8 cellular contexts compared by ENCODE assay signal in the genomic region with DNA sequence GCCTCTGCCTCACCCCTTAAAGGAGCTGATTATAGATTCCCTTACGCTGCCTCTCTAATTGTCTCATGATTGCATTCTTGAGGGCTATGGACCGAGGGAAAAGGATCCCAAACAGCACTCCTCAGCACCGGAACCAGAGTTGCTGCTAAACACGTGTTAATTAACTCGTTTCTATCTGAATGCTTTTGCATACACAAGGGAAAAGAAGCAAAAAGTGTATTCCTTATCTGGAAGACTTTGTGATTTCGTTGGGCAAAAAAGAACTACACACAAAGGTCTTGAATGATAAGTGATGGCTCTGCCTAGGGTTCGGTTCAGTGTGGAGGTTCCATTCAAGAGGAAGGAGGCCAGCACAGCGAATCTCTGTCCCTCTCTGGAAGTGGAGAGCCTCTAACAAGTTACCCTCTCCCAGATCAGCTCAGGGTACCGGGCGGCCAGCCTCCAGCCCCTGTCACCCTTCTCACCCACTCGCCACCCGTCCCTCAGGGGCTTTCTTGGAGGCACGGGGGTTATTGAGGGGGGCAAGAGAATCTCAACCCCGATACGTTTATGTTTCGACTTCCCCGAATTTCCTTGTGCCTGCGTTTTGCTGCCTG. TPM values are rescaled to one million over a fixed set of nuclear protein-coding genes. Genes with fewer than 3 reads are reported as not detected.
DNase-seq lines count a peak whose midpoint lies in the region; ATAC-seq and FAIRE-seq lines count a peak whose summit lies in the region.

No MANE protein-coding gene starts in this region.

- H3K27me3 ChIP-seq in ectodermal cell (ENCODE audit: control insufficient read depth, insufficient read depth, low read length, poor library complexity, severe bottlenecking) = peaks cover 39% of the 10 kb centered on the region
- H3K27me3 ChIP-seq in naive thymus-derived CD4-positive, alpha-beta T cell (ENCODE audit: control insufficient read depth in 2 of 2, insufficient read depth in 2 of 2, low read length in 2 of 2) = no peaks in the 10 kb centered on the region

- ATAC-seq in activated CD8-positive, alpha-beta memory T cell treated with anti-CD3 and anti-CD28 coated beads, Interleukin-2, amount 10 ng/mL, durations not matched to agents 7 days and 5 days = no peak
- ATAC-seq in naive thymus-derived CD4-positive, alpha-beta T cell = no peak

- H3K4me3 ChIP-seq in ectodermal cell (ENCODE audit: insufficient read depth, low read depth, low read length) = peak overlapping the region; percentile 80
- peak overlapping the region; percentile 78 for H3K4me3 ChIP-seq in naive thymus-derived CD4-positive, alpha-beta T cell (ENCODE audit: low read length)

- peak overlapping the region; percentile 97 for H3K27ac Mint-ChIP-seq in activated CD8-positive, alpha-beta memory T cell treated with anti-CD3 and anti-CD28 coated beads, Interleukin-2, amount 10 ng/mL, durations not matched to agents 7 days and 5 days
- H3K27ac Mint-ChIP-seq in naive thymus-derived CD4-positive, alpha-beta T cell = peak overlapping the region; percentile 86 to 96 (median 93)

- H3K27me3 Mint-ChIP-seq in activated CD8-positive, alpha-beta memory T cell treated with anti-CD3 and anti-CD28 coated beads, Interleukin-2, amount 10 ng/mL, durations not matched to agents 7 days and 5 days = no peaks in the 10 kb centered on the region
- no peaks in the 10 kb centered on the region for H3K27me3 Mint-ChIP-seq in naive thymus-derived CD4-positive, alpha-beta T cell

- peak overlapping the region; percentile 91 for H3K4me3 Mint-ChIP-seq in activated CD8-positive, alpha-beta memory T cell treated with anti-CD3 and anti-CD28 coated beads, Interleukin-2, amount 10 ng/mL, durations not matched to agents 7 days and 5 days
- H3K4me3 Mint-ChIP-seq in naive thymus-derived CD4-positive, alpha-beta T cell = peak overlapping the region; percentile 91 to 99 (median 94)

- whole genome bisulfite sequencing in ectodermal cell, 2 experiments = 19 to 20% methylated on average over 18 of the region's 18 CpGs

- H3K9me3 ChIP-seq in ectodermal cell (ENCODE audit: control insufficient read depth, low read length) = no peaks in the 10 kb centered on the region
- no peaks in the 10 kb centered on the region for H3K9me3 ChIP-seq in naive thymus-derived CD4-positive, alpha-beta T cell (ENCODE audit: control insufficient read depth in 2 of 3, low read length in 3 of 3)

- H3K9me3 Mint-ChIP-seq in activated CD8-positive, alpha-beta memory T cell treated with anti-CD3 and anti-CD28 coated beads, Interleukin-2, amount 10 ng/mL, durations not matched to agents 7 days and 5 days (ENCODE audit: low read depth) = no peaks in the 10 kb centered on the region
- peaks cover 0 to 1% (median 0%) of the 10 kb centered on the region in 11 donors for H3K9me3 Mint-ChIP-seq in naive thymus-derived CD4-positive, alpha-beta T cell

- H3K4me1 Mint-ChIP-seq in activated CD8-positive, alpha-beta memory T cell treated with anti-CD3 and anti-CD28 coated beads, Interleukin-2, amount 10 ng/mL, durations not matched to agents 7 days and 5 days = peaks cover 34% of the 10 kb centered on the region
- H3K4me1 Mint-ChIP-seq in naive thymus-derived CD4-positive, alpha-beta T cell = peaks cover 25 to 38% (median 36%) of the 10 kb centered on the region in 7 donors

- no peak for DNase-seq in activated CD8-positive, alpha-beta memory T cell treated with anti-CD3 and anti-CD28 coated beads, Interleukin-2, amount 10 ng/mL, durations not matched to agents 7 days and 5 days
- no peak for DNase-seq in activated CD8-positive, alpha-beta memory T cell treated with anti-CD3 and anti-CD28 coated beads, Interleukin-2, amount 50 U/mL, for 4 hours
- DNase-seq in RPMI8226 (peak; percentile 16), NCI-H1694 (lab: John Stamatoyannopoulos, UW) (no peak), KG1 (lab: John Stamatoyannopoulos, UW) (no peak), HTR-8/SVneo (ENCODE audit: insufficient read length, low spot score) (no peak)
- DNase-seq in naive thymus-derived CD4-positive, alpha-beta T cell = peak in 2 of 9 donors; percentile 26 to 37

- FAIRE-seq in HTR-8/SVneo (lab: Jason Lieb, UNC) = no peak

- CTCF ChIA-PET in activated CD8-positive, alpha-beta memory T cell treated with anti-CD3 and anti-CD28 coated beads, Interleukin-2, amount 10 ng/mL, durations not matched to agents 7 days and 5 days (lab: Charles Lee) = interaction anchor here (0.7 to 1.4 kb wide), 13 partner anchors 9 to 96 kb away, joined by 3 to 5 read pairs (median 3); a partner anchor contains a TSS
- CTCF ChIA-PET in naive thymus-derived CD4-positive, alpha-beta T cell (lab: Charles Lee) = interaction anchor here (1.2 to 3.5 kb wide), 2 partner anchors 26 to 40 kb away, joined by 7 to 15 read pairs; a partner anchor contains a TSS

- POLR2A ChIA-PET in naive thymus-derived CD4-positive, alpha-beta T cell (lab: Charles Lee) = interaction anchor here (1.0 to 2.8 kb wide), 9 partner anchors 22 to 83 kb away, joined by 3 to 14 read pairs (median 3); a partner anchor contains a TSS

- no peaks in the 10 kb centered on the region for H3K36me3 ChIP-seq in ectodermal cell (ENCODE audit: control insufficient read depth, insufficient read depth, low read length)
- H3K36me3 ChIP-seq in naive thymus-derived CD4-positive, alpha-beta T cell (ENCODE audit: control insufficient read depth in 2 of 3, insufficient read depth in 3 of 3, low read length in 3 of 3) = no peaks in the 10 kb centered on the region

- no peaks in the 10 kb centered on the region for H3K36me3 Mint-ChIP-seq in activated CD8-positive, alpha-beta memory T cell treated with anti-CD3 and anti-CD28 coated beads, Interleukin-2, amount 10 ng/mL, durations not matched to agents 7 days and 5 days
- peaks cover 0 to 3% (median 0%) of the 10 kb centered on the region in 5 donors for H3K36me3 Mint-ChIP-seq in naive thymus-derived CD4-positive, alpha-beta T cell

- H3K27ac ChIP-seq in ectodermal cell (ENCODE audit: insufficient read depth, low read depth, low read length, poor library complexity, severe bottlenecking) = peak overlapping the region; percentile 52
- H3K27ac ChIP-seq in naive thymus-derived CD4-positive, alpha-beta T cell (ENCODE audit: low read depth, low read length) = peak overlapping the region; percentile 92

- intact Hi-C loops in naive thymus-derived CD4-positive, alpha-beta T cell (cut with micrococcal nuclease) = loop anchor here (1.0 to 5.0 kb wide), 15 partner anchors 8 to 1221 kb away; a partner anchor contains a TSS

- H3K4me1 ChIP-seq in ectodermal cell (ENCODE audit: control insufficient read depth, insufficient read depth, low read length) = peaks cover 36% of the 10 kb centered on the region
- peaks cover 25 to 32% of the 10 kb centered on the region in 2 donors for H3K4me1 ChIP-seq in naive thymus-derived CD4-positive, alpha-beta T cell (ENCODE audit: control insufficient read depth in 2 of 2, insufficient read depth in 2 of 2, low read length in 2 of 2)

RNA-seq across cellular contexts. Expression of a gene that starts 0.5 kb away (rescaled TPM):
- 100 to 1,000 TPM; 114 to 121 TPM for total RNA-seq in activated CD8-positive, alpha-beta memory T cell treated with anti-CD3 and anti-CD28 coated beads, Interleukin-2, amount 10 ng/mL, durations not matched to agents 7 days and 5 days
- 86.2 TPM for polyA plus RNA-seq in ectodermal cell (2013, experiment 1 of 4)
- 81.1 TPM for polyA plus RNA-seq in ectodermal cell (2013, experiment 2 of 4)
- 63.2 TPM for polyA plus RNA-seq in ectodermal cell (2013, experiment 3 of 4)
- 71.0 TPM for polyA plus RNA-seq in ectodermal cell (2013, experiment 4 of 4)
- 100 to 1,000 TPM in 1 of 5 experiments, 10 to 100 TPM in 4; 38.7 to 125 (median 65.9) TPM for total RNA-seq in naive thymus-derived CD4-positive, alpha-beta T cell
- 10 to 100 TPM in 1 of 2 donors, 1 to 10 TPM in 1; 7.9 to 12.1 TPM for polyA plus RNA-seq in naive thymus-derived CD4-positive, alpha-beta T cell

RNA-seq across cellular contexts. Expression of a gene that starts 1.2 kb away (rescaled TPM):
- total RNA-seq in activated CD8-positive, alpha-beta memory T cell treated with anti-CD3 and anti-CD28 coated beads, Interleukin-2, amount 10 ng/mL, durations not matched to agents 7 days and 5 days = 10 to 100 TPM; 18.1 to 24.4 TPM
- 17.6 TPM for polyA plus RNA-seq in ectodermal cell (2013, experiment 1 of 4)
- 15.2 TPM for polyA plus RNA-seq in ectodermal cell (2013, experiment 2 of 4)
- polyA plus RNA-seq in ectodermal cell (2013, experiment 3 of 4) = 15.4 TPM
- 18.9 TPM for polyA plus RNA-seq in ectodermal cell (2013, experiment 4 of 4)
- 10 to 100 TPM in 1 of 5 experiments, 1 to 10 TPM in 4; 4.2 to 20.2 (median 5.6) TPM for total RNA-seq in naive thymus-derived CD4-positive, alpha-beta T cell
- 1 to 10 TPM; 7.7 to 9.1 TPM for polyA plus RNA-seq in naive thymus-derived CD4-positive, alpha-beta T cell

RNA-seq across cellular contexts. Expression of a gene that starts 10.5 kb away (rescaled TPM):
- total RNA-seq in activated CD8-positive, alpha-beta memory T cell treated with anti-CD3 and anti-CD28 coated beads, Interleukin-2, amount 10 ng/mL, durations not matched to agents 7 days and 5 days = 1 to 10 TPM; 3.9 to 5.3 TPM
- 3.7 TPM for polyA plus RNA-seq in ectodermal cell (2013, experiment 1 of 4)
- 4.1 TPM for polyA plus RNA-seq in ectodermal cell (2013, experiment 2 of 4)
- 3.6 TPM for polyA plus RNA-seq in ectodermal cell (2013, experiment 3 of 4)
- 4.9 TPM for polyA plus RNA-seq in ectodermal cell (2013, experiment 4 of 4)
- total RNA-seq in naive thymus-derived CD4-positive, alpha-beta T cell = 10 to 100 TPM in 4 of 5 experiments, 1 to 10 TPM in 1; 6.7 to 17.7 (median 13.7) TPM
- polyA plus RNA-seq in naive thymus-derived CD4-positive, alpha-beta T cell = not detected

RNA-seq across cellular contexts. Expression of a gene that starts 21.7 kb away (rescaled TPM):
- total RNA-seq in activated CD8-positive, alpha-beta memory T cell treated with anti-CD3 and anti-CD28 coated beads, Interleukin-2, amount 10 ng/mL, durations not matched to agents 7 days and 5 days = 10 to 100 TPM; 77.7 to 79.5 TPM
- polyA plus RNA-seq in ectodermal cell (2013, experiment 1 of 4) = 55.1 TPM
- 44.8 TPM for polyA plus RNA-seq in ectodermal cell (2013, experiment 2 of 4)
- 48.3 TPM for polyA plus RNA-seq in ectodermal cell (2013, experiment 3 of 4)
- polyA plus RNA-seq in ectodermal cell (2013, experiment 4 of 4) = 55.4 TPM
- total RNA-seq in naive thymus-derived CD4-positive, alpha-beta T cell = 100 to 1,000 TPM in 3 of 5 experiments, 10 to 100 TPM in 2; 94.1 to 136 (median 101) TPM
- polyA plus RNA-seq in naive thymus-derived CD4-positive, alpha-beta T cell = 10 to 100 TPM; 49.6 to 69.4 TPM

RNA-seq across cellular contexts. Expression of a gene that starts 24.4 kb away (rescaled TPM):
- total RNA-seq in activated CD8-positive, alpha-beta memory T cell treated with anti-CD3 and anti-CD28 coated beads, Interleukin-2, amount 10 ng/mL, durations not matched to agents 7 days and 5 days = 10 to 100 TPM; 83.1 to 85.7 TPM
- polyA plus RNA-seq in ectodermal cell (2013, experiment 1 of 4) = 45.6 TPM
- polyA plus RNA-seq in ectodermal cell (2013, experiment 2 of 4) = 38.3 TPM
- 41.6 TPM for polyA plus RNA-seq in ectodermal cell (2013, experiment 3 of 4)
- polyA plus RNA-seq in ectodermal cell (2013, experiment 4 of 4) = 41.5 TPM
- total RNA-seq in naive thymus-derived CD4-positive, alpha-beta T cell = 10 to 100 TPM; 39.5 to 61.2 (median 42.2) TPM
- 10 to 100 TPM; 36.0 to 53.6 TPM for polyA plus RNA-seq in naive thymus-derived CD4-positive, alpha-beta T cell
